22 cellular contexts compared by ENCODE assay signal in the genomic region with DNA sequence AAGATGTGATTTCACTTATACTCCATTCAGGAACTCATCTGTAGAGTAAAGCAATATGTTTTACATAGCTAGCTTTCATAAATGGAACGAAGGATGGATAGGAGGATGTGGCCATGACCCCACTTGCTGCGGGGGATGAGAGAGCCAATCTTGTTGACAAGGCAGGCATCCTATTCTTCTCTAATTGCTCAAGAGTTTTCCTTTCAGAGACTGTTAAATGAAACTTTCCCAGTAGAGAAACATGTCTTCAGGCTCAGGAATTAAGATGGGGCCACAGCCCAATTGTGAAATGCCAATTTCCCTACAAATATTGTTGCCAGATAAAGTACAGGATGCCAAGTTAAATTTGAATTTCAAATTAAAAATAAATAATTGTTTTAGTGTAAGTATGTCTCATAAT.
DNase-seq lines count a peak whose midpoint lies in the region; ATAC-seq lines count a peak whose summit lies in the region.
"Had no signal": no experiment of that assay in that cellular context is flagged by ENCODE, and none has a peak within 500 bp of the region (broad histone marks: within the 10 kb centered on the region; RNA-seq: fewer than 3 reads in every experiment).

No MANE protein-coding gene starts in this region.

- no peaks in the 10 kb centered on the region for H3K9me3 ChIP-seq in SK-N-MC (ENCODE audit: low read depth, low read length)
- H3K9me3 ChIP-seq: BE2C, esophagus muscularis mucosa, Peyer's patch, vagina had no signal

- no peak for ATAC-seq in GM21528 (IDR thresholded peaks at IDR 0.05; ENCODE audit: low FRiP score, unreplicated experiment)
- ATAC-seq: left ventricle myocardium superior; stimulated activated effector memory CD8-positive, alpha-beta T cell treated with anti-CD3 and anti-CD28 coated beads, Interleukin-12 subunit alpha, Interleukin-12 subunit beta, amount 100 ng/mL, for 72 hours; T-helper 17 cell had no signal

- H3K36me3 ChIP-seq in SK-N-MC (ENCODE audit: insufficient read depth, low read length) = no peaks in the 10 kb centered on the region
- H3K36me3 ChIP-seq: BE2C, esophagus muscularis mucosa, Peyer's patch, vagina had no signal

- H3K4me3 ChIP-seq in SK-N-MC (peak overlapping the region; percentile 70), skeletal muscle cell (ENCODE audit: low read depth, low read length) (no peak overlapping the region)
- H3K4me3 ChIP-seq: esophagus muscularis mucosa, Peyer's patch, vagina had no signal

- H3K27ac ChIP-seq in SK-N-MC = peak overlapping the region; percentile 100
- H3K27ac ChIP-seq: esophagus muscularis mucosa, Peyer's patch, vagina had no signal

- peak overlapping the region; percentile 79 for H3K9ac ChIP-seq in SK-N-MC (ENCODE audit: insufficient read length)

- DNase-seq in EH (ENCODE audit: low read depth) (peak; percentile 45), SK-N-MC (ENCODE audit: low read depth, low spot score) (no peak), fibroblast of peridontal ligament (ENCODE audit: extremely low read depth) (peak; percentile 76), skeletal muscle cell (ENCODE audit: low read depth) (peak; percentile 52), NCI-H446 (lab: John Stamatoyannopoulos, UW) (no peak)
- no peak for DNase-seq in activated CD8-positive, alpha-beta memory T cell treated with anti-CD3 and anti-CD28 coated beads, Interleukin-2, amount 50 U/mL, for 4 hours
- DNase-seq: activated CD4-positive, alpha-beta T cell treated with anti-CD3 and anti-CD28 coated beads for 48 hours; BE2C; COR-L47; DND-41; left ventricle myocardium superior; midbrain; MM.1S; NCI-H1436 treated with DMSO at 0.1 percent for 48 hours; NCI-H524; nephron progenitor cell; Peyer's patch; T-helper 17 cell had no signal

Comparison
In these comparisons a context has a peak if more than half of its experiments do, and no peak if none do; other contexts are left out.
1. DNase-seq: peak in EH (single experiment), fibroblast of peridontal ligament (single experiment) and skeletal muscle cell (single experiment); none in SK-N-MC (single experiment), activated CD8-positive, alpha-beta memory T cell treated with anti-CD3 and anti-CD28 coated beads, Interleukin-2, amount 50 U/mL, for 4 hours (single experiment) and NCI-H446 (0 of 2).